Comparison of ENCODE assay signal across 13 cellular contexts in the genomic region with DNA sequence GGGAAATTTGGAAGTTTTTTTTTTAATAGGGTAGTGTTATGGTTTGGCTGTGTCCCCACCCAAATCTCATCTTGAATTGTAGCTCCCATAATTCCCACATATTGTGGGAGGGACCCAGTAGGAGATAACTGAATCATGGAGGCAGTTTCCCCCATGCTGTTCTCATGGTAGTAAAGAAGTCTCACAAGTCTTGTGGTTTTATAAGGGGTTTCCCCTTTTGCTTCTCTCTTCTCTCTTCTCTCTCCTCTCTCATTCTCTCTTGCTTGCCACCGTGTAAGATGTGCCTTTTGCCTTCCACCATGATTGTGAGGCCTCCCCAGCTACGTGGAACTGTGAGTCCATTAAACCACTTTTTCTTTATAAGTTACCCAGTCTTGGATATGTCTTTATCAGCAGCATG. TPM values are rescaled to one million over a fixed set of nuclear protein-coding genes. Genes with fewer than 3 reads are reported as not detected.
"Had no signal": no experiment of that assay in that cellular context is flagged by ENCODE, and none has a peak within 500 bp of the region (broad histone marks: within the 10 kb centered on the region; RNA-seq: fewer than 3 reads in every experiment).

No MANE protein-coding gene starts in this region.

RNA-seq across cellular contexts. Expression of gene CACNG3, which starts 17.3 kb away (rescaled TPM):
- total RNA-seq: stomach, subcutaneous adipose tissue, suprapubic skin, thoracic aorta, thyroid gland, tibial nerve, transverse colon, upper lobe of left lung, upper lobe of right lung, ureter, urinary bladder, uterus, vagina had no signal
